14 cellular contexts compared by ENCODE assay signal in the genomic region with DNA sequence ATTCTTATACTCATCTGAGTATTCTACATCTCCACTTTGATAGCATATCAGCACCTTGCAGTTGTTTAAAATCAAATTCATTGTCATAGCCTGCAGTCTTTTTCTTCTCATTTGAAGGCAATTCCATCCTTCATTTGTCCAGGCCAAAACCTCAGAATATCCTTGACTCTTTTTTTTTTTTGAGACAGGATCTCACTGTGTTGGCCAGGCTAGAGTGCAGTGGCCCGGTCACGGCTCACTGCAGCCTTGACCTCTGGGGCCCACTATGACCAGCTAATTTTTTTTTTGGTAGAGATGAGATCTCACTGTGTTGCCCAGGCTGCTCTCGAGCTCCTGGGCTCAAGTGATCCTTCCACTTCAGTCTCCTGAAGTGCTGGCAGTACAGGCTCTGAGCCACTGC.
"Had no signal": no experiment of that assay in that cellular context is flagged by ENCODE, and none has a peak within 500 bp of the region (broad histone marks: within the 10 kb centered on the region; RNA-seq: fewer than 3 reads in every experiment).

No MANE protein-coding gene starts in this region.

- H3K4me3 Mint-ChIP-seq: activated CD4-positive, alpha-beta T cell treated with anti-CD3 and anti-CD28 coated beads, Interleukin-2, amount 10 ng/mL, durations not matched to agents 7 days and 5 days; activated naive CD4-positive, alpha-beta T cell treated with anti-CD3 and anti-CD28 coated beads, Interleukin-2, amount 10 ng/mL, durations not matched to agents 7 days and 5 days; stimulated activated memory B cell treated with anti-CD40 and anti-IgM and Interleukin-4, amounts not matched to agents 10 μg/mL and 1 μg/mL and 100 μg/mL, for 72 hours had no signal

- ATAC-seq: right cardiac atrium; stimulated activated memory B cell treated with anti-CD40 and anti-IgM and Interleukin-4, amounts not matched to agents 10 μg/mL and 1 μg/mL and 100 μg/mL, for 72 hours; T-cell; WTC11 had no signal

- H3K27ac Mint-ChIP-seq: activated CD4-positive, alpha-beta T cell treated with anti-CD3 and anti-CD28 coated beads, Interleukin-2, amount 10 ng/mL, durations not matched to agents 7 days and 5 days; activated naive CD4-positive, alpha-beta T cell treated with anti-CD3 and anti-CD28 coated beads, Interleukin-2, amount 10 ng/mL, durations not matched to agents 7 days and 5 days; activated T-helper 1 cell treated with anti-CD3 and anti-CD28 coated beads, Interleukin-12 subunit alpha, Interleukin-12 subunit beta, Interleukin-2, Interleukin-4 antibody, amounts not matched to agents 30 ng/mL and 10 ng/mL and 1 ng/mL, durations not matched to agents 14 hours and 24 hours and 36 hours; stimulated activated memory B cell treated with anti-CD40 and anti-IgM and Interleukin-4, amounts not matched to agents 10 μg/mL and 1 μg/mL and 100 μg/mL, for 72 hours; WTC11 had no signal

- DNase-seq: activated CD4-positive, alpha-beta T cell treated with anti-CD3 and anti-CD28 coated beads, Interleukin-2, amount 10 ng/mL, durations not matched to agents 7 days and 5 days; activated naive CD4-positive, alpha-beta T cell treated with anti-CD3 and anti-CD28 coated beads, Interleukin-2, amount 10 ng/mL, durations not matched to agents 7 days and 5 days; anterior cingulate cortex; esophagus squamous epithelium; foreskin fibroblast; glutamatergic neuron; occipital lobe; right cardiac atrium; T-cell; trophoblast cell had no signal

- H3K27me3 Mint-ChIP-seq: activated naive CD4-positive, alpha-beta T cell treated with anti-CD3 and anti-CD28 coated beads, Interleukin-2, amount 10 ng/mL, durations not matched to agents 7 days and 5 days; progenitor cell of endocrine pancreas; stimulated activated memory B cell treated with anti-CD40 and anti-IgM and Interleukin-4, amounts not matched to agents 10 μg/mL and 1 μg/mL and 100 μg/mL, for 72 hours had no signal

- H3K9me3 Mint-ChIP-seq: activated CD4-positive, alpha-beta T cell treated with anti-CD3 and anti-CD28 coated beads, Interleukin-2, amount 10 ng/mL, durations not matched to agents 7 days and 5 days; activated naive CD4-positive, alpha-beta T cell treated with anti-CD3 and anti-CD28 coated beads, Interleukin-2, amount 10 ng/mL, durations not matched to agents 7 days and 5 days; activated T-helper 1 cell treated with anti-CD3 and anti-CD28 coated beads, Interleukin-12 subunit alpha, Interleukin-12 subunit beta, Interleukin-2, Interleukin-4 antibody, amounts not matched to agents 30 ng/mL and 10 ng/mL and 1 ng/mL, durations not matched to agents 14 hours and 24 hours and 36 hours; stimulated activated memory B cell treated with anti-CD40 and anti-IgM and Interleukin-4, amounts not matched to agents 10 μg/mL and 1 μg/mL and 100 μg/mL, for 72 hours; T-cell; WTC11 had no signal
